ENCODE assay signal across 12 cellular contexts in the genomic region with DNA sequence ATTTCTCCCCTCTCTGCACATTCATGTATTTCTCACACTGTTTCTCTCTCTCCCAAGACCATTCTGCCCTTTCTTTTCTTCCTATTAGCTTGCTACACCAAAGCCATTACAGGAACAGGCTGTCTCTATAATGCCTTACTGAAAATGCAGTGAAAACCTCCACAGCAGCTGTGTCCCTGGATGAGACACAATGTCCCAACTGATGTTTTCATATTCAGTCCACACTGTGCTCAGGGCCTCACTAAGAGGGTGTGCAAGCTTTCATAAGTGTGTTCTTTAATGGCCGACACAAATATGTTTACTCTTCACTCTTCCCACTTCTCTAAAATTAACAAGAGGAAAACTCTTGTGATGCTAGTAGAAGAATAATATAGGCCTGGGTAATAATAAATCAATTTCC.
"Had no signal": no experiment of that assay in that cellular context is flagged by ENCODE, and none has a peak within 500 bp of the region (broad histone marks: within the 10 kb centered on the region; RNA-seq: fewer than 3 reads in every experiment).

No MANE protein-coding gene starts in this region.

- H3K79me2 ChIP-seq: hepatocyte, parathyroid adenoma had no signal

- H3K27me3 ChIP-seq: hepatocyte, left lung, upper lobe of left lung had no signal

- H2AFZ ChIP-seq: hepatocyte had no signal

- H3K9me3 ChIP-seq: thoracic aorta, upper lobe of left lung had no signal

- H3K4me1 ChIP-seq: parathyroid adenoma had no signal

- H3K4me2 ChIP-seq: hepatocyte had no signal

- H3K4me3 ChIP-seq: hepatocyte, left lung, lung, skin epidermis, thoracic aorta, upper lobe of left lung had no signal

- H3K9ac ChIP-seq: parathyroid adenoma had no signal

- H3K27ac ChIP-seq: hepatocyte, parathyroid adenoma had no signal

- H3K36me3 ChIP-seq: left lung, thoracic aorta, upper lobe of left lung had no signal

- DNase-seq: activated CD4-positive, alpha-beta T cell treated with anti-CD3 and anti-CD28 coated beads for 1 hour; activated CD4-positive, alpha-beta T cell treated with anti-CD3 and anti-CD28 coated beads, Interleukin-2, amount 50 U/mL, for 1 hour; activated T-cell treated with anti-CD3 and anti-CD28 coated beads, Interleukin-2, amount 50 U/mL, for 1 hour; effector CD8-positive, alpha-beta T cell; right cardiac atrium had no signal
